ENCODE assay signal across 8 cellular contexts in genomic region chr17:30824356-30825145, GRCh38. TPM values are rescaled to one million over a fixed set of nuclear protein-coding genes. Genes with fewer than 3 reads are reported as not detected.
DNase-seq lines count a peak whose midpoint lies in the region; ATAC-seq and TF ChIP-seq lines count a peak whose summit lies in the region.

A gene with protein sequence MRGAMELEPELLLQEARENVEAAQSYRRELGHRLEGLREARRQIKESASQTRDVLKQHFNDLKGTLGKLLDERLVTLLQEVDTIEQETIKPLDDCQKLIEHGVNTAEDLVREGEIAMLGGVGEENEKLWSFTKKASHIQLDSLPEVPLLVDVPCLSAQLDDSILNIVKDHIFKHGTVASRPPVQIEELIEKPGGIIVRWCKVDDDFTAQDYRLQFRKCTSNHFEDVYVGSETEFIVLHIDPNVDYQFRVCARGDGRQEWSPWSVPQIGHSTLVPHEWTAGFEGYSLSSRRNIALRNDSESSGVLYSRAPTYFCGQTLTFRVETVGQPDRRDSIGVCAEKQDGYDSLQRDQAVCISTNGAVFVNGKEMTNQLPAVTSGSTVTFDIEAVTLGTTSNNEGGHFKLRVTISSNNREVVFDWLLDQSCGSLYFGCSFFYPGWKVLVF (minus strand): TSS chr17:30824692. CDS start chr17:30824651, 41 bp downstream.

- H3K4me3 Mint-ChIP-seq in Caco-2 (ENCODE audit: unreplicated experiment): peak within 1 kb of the TSS; percentile 97

- peak; percentile 41 to 44 for TF ChIP-seq CTCF in Caco-2 (IDR thresholded peaks at IDR 0.05; ENCODE audit: insufficient read depth in 1 of 2, low read depth in 1 of 2, low read length in 1 of 2, severe bottlenecking in 1 of 2, unreplicated experiment in 1 of 2)

- intact Hi-C loops in Caco-2 (cut with micrococcal nuclease; ENCODE audit: unreplicated experiment): loop anchor here (5.0 kb wide), 1 partner anchor 528 kb away; no protein-coding TSS in a partner anchor

- peaks cover 26% of the 10 kb centered on the region for H3K4me1 Mint-ChIP-seq in Caco-2 (ENCODE audit: low read depth, unreplicated experiment)

- H3K36me3 ChIP-seq in Caco-2 (ENCODE audit: control insufficient read depth, insufficient read depth, low read length) (no peaks in the 10 kb centered on the region), endocrine pancreas (ENCODE audit: control insufficient read depth, insufficient read depth, low read length) (no peaks in the 10 kb centered on the region)

- H3K36me3 Mint-ChIP-seq in Caco-2 (ENCODE audit: insufficient read depth, unreplicated experiment): peaks cover 10% of the 10 kb centered on the region

- CTCF ChIA-PET in Caco-2 (lab: Charles Lee): interaction anchor here (0.6 kb wide), 3 partner anchors 46 to 225 kb away, joined by 3 to 6 read pairs (median 5); no protein-coding TSS in a partner anchor

- H3K27me3 Mint-ChIP-seq in Caco-2 (ENCODE audit: insufficient read depth, unreplicated experiment): no peaks in the 10 kb centered on the region

- peak; percentile 91 to 96 for DNase-seq in Caco-2
- DNase-seq in HUDEP-2 (lab: John Stamatoyannopoulos, UW; ENCODE audit: unreplicated experiment in 76 of 76): peak in 74 of 76 experiments; percentile 20 to 91 (median 82)
- DNase-seq in NOMO-1 treated with DMSO at 0.1 percent for 48 hours (lab: John Stamatoyannopoulos, UW; ENCODE audit: unreplicated experiment): peak; percentile 88
- DNase-seq in activated CD8-positive, alpha-beta memory T cell treated with anti-CD3 and anti-CD28 coated beads for 48 hours (ENCODE audit: low read depth in 2 of 3, low spot score in 2 of 3): peak; percentile 70 to 84 (median 71)
- DNase-seq in mesenteric fat pad (ENCODE audit: low spot score): peak; percentile 97
- DNase-seq in stimulated activated CD8-positive, alpha-beta memory T cell treated with anti-CD3 and anti-CD28 coated beads, Interleukin-15, amount 100 ng/mL, for 1 hour (ENCODE audit: low read depth): peak; percentile 71

- H3K27ac Mint-ChIP-seq in Caco-2 (ENCODE audit: unreplicated experiment): peak within 1 kb of the TSS; percentile 53

- H3K9ac ChIP-seq in endocrine pancreas (ENCODE audit: control insufficient read depth, insufficient read depth, low read length): peak within 1 kb of the TSS; percentile 77

- H3K9me3 ChIP-seq in Caco-2 (no peaks in the 10 kb centered on the region), endocrine pancreas (ENCODE audit: control insufficient read depth, low read length) (no peaks in the 10 kb centered on the region)

- H3K4me1 ChIP-seq in Caco-2 (peaks cover 8% of the 10 kb centered on the region; the same call in 1 of the 2 replicates), endocrine pancreas (ENCODE audit: control insufficient read depth, insufficient read depth, low read length) (no peaks in the 10 kb centered on the region)

- H3K27me3 ChIP-seq in Caco-2 (replicated peaks; ENCODE audit: control insufficient read depth, insufficient read depth, low read length) (no peaks in the 10 kb centered on the region), endocrine pancreas (ENCODE audit: control insufficient read depth, insufficient read depth, low read length) (no peaks in the 10 kb centered on the region)

- no TSS peak for BruUV-seq in Caco-2 (replicated peaks; lab: Mats Ljungman, UMichigan)

- POLR2A ChIA-PET in Caco-2 (lab: Charles Lee): interaction anchor here (0.5 to 1.3 kb wide), 7 partner anchors 8 to 272 kb away, joined by 3 to 7 read pairs (median 3); partner anchors contain the start of genes ADAP2 and ATAD5

- peak; percentile 76 for ATAC-seq in GM21367 (IDR thresholded peaks at IDR 0.05; ENCODE audit: unreplicated experiment)

- no peaks in the 10 kb centered on the region for H3K9me3 Mint-ChIP-seq in Caco-2 (ENCODE audit: unreplicated experiment)

- H3K4me3 ChIP-seq in Caco-2 (ENCODE audit: low read depth, low read length) (peak within 1 kb of the TSS; percentile 65), endocrine pancreas (ENCODE audit: control insufficient read depth, insufficient read depth, low read length) (peak within 1 kb of the TSS; percentile 95)

RNA-seq across cellular contexts. Expression of the gene that starts here (rescaled TPM):
- total RNA-seq in Caco-2 (2022) (16.3 and 17.6 TPM in 2 replicates), mesenteric fat pad (15.3 TPM)

Comparison
In these comparisons a context has a peak if more than half of its experiments do, and no peak if none do; other contexts are left out.
1. Peak in every context shown above with its lines: DNase-seq, ATAC-seq and H3K4me3 ChIP-seq.